ENCODE assay signal across 1 cellular context in genomic region chr10:34814228-34815173, GRCh38.
TF ChIP-seq lines count a peak whose summit lies in the region.

No MANE protein-coding gene starts in this region.

TF ChIP-seq in HepG2, 621 proteins besides CTCF, POLR2A, EP300 and RAD21 (continued from another document and continues in another):
- TF ChIP-seq ZBTB39 (CRISPR knock-in tag; IDR thresholded peaks at IDR 0.05): no peak
- no peak for TF ChIP-seq ZNF772 (CRISPR knock-in tag; IDR thresholded peaks at IDR 0.05)
- no peak for TF ChIP-seq HDAC6 (IDR thresholded peaks at IDR 0.05; ENCODE audit: low read depth, low read length)
- peak; percentile 63; the same call in 1 of the 2 replicates for TF ChIP-seq KMT2A (CRISPR knock-in tag; IDR thresholded peaks at IDR 0.05)
- TF ChIP-seq ZNF446 (CRISPR knock-in tag; IDR thresholded peaks at IDR 0.05): 0 out of 2 replicates have a peak, but pooled peaks have one; percentile 23
- no peak for TF ChIP-seq ZNF75D (CRISPR knock-in tag; IDR thresholded peaks at IDR 0.05; ENCODE audit: borderline replicate concordance)
- no peak for TF ChIP-seq SNAPC2 (CRISPR knock-in tag; IDR thresholded peaks at IDR 0.05)
- TF ChIP-seq ATF7 (IDR thresholded peaks at IDR 0.05): no peak
- no peak for TF ChIP-seq ATF7 (CRISPR knock-in tag; IDR thresholded peaks at IDR 0.05)
- no peak for TF ChIP-seq ZNF205 (CRISPR knock-in tag; IDR thresholded peaks at IDR 0.05)
- TF ChIP-seq GATA4 (IDR thresholded peaks at IDR 0.05; ENCODE audit: borderline replicate concordance, low read depth): no peak
- no peak for TF ChIP-seq STAG1 (CRISPR knock-in tag; IDR thresholded peaks at IDR 0.05)
- no peak for TF ChIP-seq KDM6A (CRISPR knock-in tag; IDR thresholded peaks at IDR 0.05; ENCODE audit: low read depth)
- TF ChIP-seq ZBTB20 (CRISPR knock-in tag; IDR thresholded peaks at IDR 0.05; ENCODE audit: borderline replicate concordance, low read depth): no peak
- TF ChIP-seq HCFC1 (IDR thresholded peaks at IDR 0.05; ENCODE audit: low read depth, low read length): no peak
- TF ChIP-seq HOXA5 (CRISPR knock-in tag; IDR thresholded peaks at IDR 0.05): no peak
- no peak for TF ChIP-seq ATF3 (CRISPR knock-in tag; IDR thresholded peaks at IDR 0.05)
- no peak for TF ChIP-seq MTERF4 (CRISPR knock-in tag; IDR thresholded peaks at IDR 0.05)
- no peak for TF ChIP-seq ZNF318 (CRISPR knock-in tag; IDR thresholded peaks at IDR 0.05)
- no peak for TF ChIP-seq SIX4 (CRISPR knock-in tag; IDR thresholded peaks at IDR 0.05)
- TF ChIP-seq CBX5 (CRISPR knock-in tag; IDR thresholded peaks at IDR 0.05; ENCODE audit: borderline replicate concordance): no peak
- no peak for TF ChIP-seq ZFP62 (CRISPR knock-in tag; IDR thresholded peaks at IDR 0.05)
- peak; percentile 24; the same call in 1 of the 2 replicates for TF ChIP-seq ZNF501 (CRISPR knock-in tag; IDR thresholded peaks at IDR 0.05)
- TF ChIP-seq ZC3H13 (CRISPR knock-in tag; IDR thresholded peaks at IDR 0.05): no peak
- no peak for TF ChIP-seq HIVEP1 (CRISPR knock-in tag; IDR thresholded peaks at IDR 0.05)
- TF ChIP-seq UBTF (CRISPR knock-in tag; IDR thresholded peaks at IDR 0.05): peak; percentile 91; the same call in 1 of the 2 replicates
- no peak for TF ChIP-seq ZNF230 (CRISPR knock-in tag; IDR thresholded peaks at IDR 0.05)
- no peak for TF ChIP-seq RXRA (CRISPR knock-in tag; IDR thresholded peaks at IDR 0.05)
- no peak for TF ChIP-seq ZNF331 (CRISPR knock-in tag; IDR thresholded peaks at IDR 0.05)
- no peak for TF ChIP-seq DRAP1 (CRISPR knock-in tag; IDR thresholded peaks at IDR 0.05)
- TF ChIP-seq ZBTB34 (CRISPR knock-in tag; IDR thresholded peaks at IDR 0.05): no peak
- no peak for TF ChIP-seq ZNF740 (CRISPR knock-in tag; IDR thresholded peaks at IDR 0.05)
- TF ChIP-seq ZNF558 (CRISPR knock-in tag; IDR thresholded peaks at IDR 0.05; ENCODE audit: borderline replicate concordance): no peak
- peak; percentile 47; the same call in 1 of the 2 replicates for TF ChIP-seq ETV5 (CRISPR knock-in tag; IDR thresholded peaks at IDR 0.05; ENCODE audit: borderline replicate concordance)
- TF ChIP-seq ZNF800 (CRISPR knock-in tag; IDR thresholded peaks at IDR 0.05): no peak
- no peak for TF ChIP-seq ZNF20 (CRISPR knock-in tag; IDR thresholded peaks at IDR 0.05)
- no peak for TF ChIP-seq STAT6 (CRISPR knock-in tag; IDR thresholded peaks at IDR 0.05; ENCODE audit: borderline replicate concordance)
- TF ChIP-seq SP5 (CRISPR knock-in tag; IDR thresholded peaks at IDR 0.05; ENCODE audit: borderline replicate concordance, low read depth): peak; percentile 40; the same call in 1 of the 2 replicates
- peak; percentile 81 for TF ChIP-seq ZFX (CRISPR knock-in tag; IDR thresholded peaks at IDR 0.05; ENCODE audit: low read depth)
- 0 out of 2 replicates have a peak, but pooled peaks have one; percentile 8 for TF ChIP-seq KLF12 (CRISPR knock-in tag; IDR thresholded peaks at IDR 0.05; ENCODE audit: borderline replicate concordance)
- no peak for TF ChIP-seq CREM (IDR thresholded peaks at IDR 0.05)
- no peak for TF ChIP-seq CREM (CRISPR knock-in tag; IDR thresholded peaks at IDR 0.05)
- peak; percentile 45 for TF ChIP-seq PHF8 (CRISPR knock-in tag; IDR thresholded peaks at IDR 0.05)
- no peak for TF ChIP-seq ZMYM2 (CRISPR knock-in tag; IDR thresholded peaks at IDR 0.05)
- TF ChIP-seq MTF1 (CRISPR knock-in tag; IDR thresholded peaks at IDR 0.05): no peak
